Comparison of ENCODE assay signal across 21 cellular contexts in the genomic region with DNA sequence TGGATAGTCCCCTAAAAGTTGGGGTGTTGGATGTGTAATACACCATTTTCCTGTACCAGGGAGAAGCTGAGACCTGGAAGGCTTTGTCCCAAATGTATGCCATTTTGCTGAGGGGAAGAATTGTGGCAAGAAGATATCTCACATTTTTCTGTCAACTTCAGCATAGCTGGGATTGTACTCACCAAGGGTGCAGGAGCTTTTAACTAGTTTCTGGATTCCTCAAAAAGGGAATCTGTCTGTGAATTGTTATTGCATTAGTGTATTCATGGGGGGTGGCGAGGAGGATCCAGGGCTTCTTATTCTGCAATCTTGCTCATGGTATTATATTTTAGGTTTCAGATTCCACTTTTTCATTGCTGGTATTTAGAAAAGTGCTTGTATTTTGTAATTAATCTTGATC.
DNase-seq lines count a peak whose midpoint lies in the region; ATAC-seq and TF ChIP-seq lines count a peak whose summit lies in the region.
"Had no signal": no experiment of that assay in that cellular context is flagged by ENCODE, and none has a peak within 500 bp of the region (broad histone marks: within the 10 kb centered on the region; RNA-seq: fewer than 3 reads in every experiment).

No MANE protein-coding gene starts in this region.

- H3K79me1 ChIP-seq in trophoblast cell (ENCODE audit: low read length), result no peaks in the 10 kb centered on the region

- H3K4me3 ChIP-seq in AG10803 (ENCODE audit: low read length) (no peak overlapping the region), GM23338 (no peak overlapping the region), brain microvascular endothelial cell (ENCODE audit: low read depth, low read length) (no peak overlapping the region), trophoblast cell (ENCODE audit: low read depth, low read length) (no peak overlapping the region)
- H3K4me3 ChIP-seq: A549 had no signal

- H2AFZ ChIP-seq in GM23338 (0 out of 2 replicates have a peak overlapping the region, but pooled peaks have one; percentile 52), trophoblast cell (ENCODE audit: insufficient read depth, low read length, poor library complexity) (no peak overlapping the region)

- H2AK5ac ChIP-seq in trophoblast cell (ENCODE audit: low read length), result no peak overlapping the region

- H3K36me3 ChIP-seq in GM23338 (ENCODE audit: insufficient read depth) (no peaks in the 10 kb centered on the region), brain microvascular endothelial cell (replicated peaks) (no peaks in the 10 kb centered on the region), trophoblast cell (ENCODE audit: control insufficient read depth in 1 of 2, insufficient read depth in 2 of 2, low read length in 2 of 2) (no peaks in the 10 kb centered on the region)

- H3K27me3 ChIP-seq in GM23338 (ENCODE audit: insufficient read depth) (no peaks in the 10 kb centered on the region), brain microvascular endothelial cell (replicated peaks) (no peaks in the 10 kb centered on the region), trophoblast cell (ENCODE audit: insufficient read depth, low read length) (no peaks in the 10 kb centered on the region)

- no peak overlapping the region for H2BK120ac ChIP-seq in trophoblast cell (ENCODE audit: insufficient read depth, low read length, poor library complexity)

- no peak overlapping the region for H3K23ac ChIP-seq in trophoblast cell (ENCODE audit: low read length)

- H3K4ac ChIP-seq in trophoblast cell (ENCODE audit: low read depth, low read length), result no peak overlapping the region

- in situ Hi-C loops in brain microvascular endothelial cell (cut with HindIII; ENCODE audit: low pct_ligation_motif_present, low sequenced_read_pairs), result no loop called here

- H4K12ac ChIP-seq in trophoblast cell (ENCODE audit: low read depth, low read length), result no peak overlapping the region

- no peak overlapping the region for H4K8ac ChIP-seq in trophoblast cell (ENCODE audit: low read depth, low read length)

- TF ChIP-seq CTCF in AG10803 (conservative IDR thresholded peaks at IDR 0.05; ENCODE audit: low read length) (no peak), GM23338 (conservative IDR thresholded peaks at IDR 0.05; ENCODE audit: low read depth in 2 of 2) (no peak), brain microvascular endothelial cell (IDR thresholded peaks at IDR 0.05; ENCODE audit: low read depth, low read length, missing control alignments) (no peak)

- H3K27ac ChIP-seq in GM23338 (ENCODE audit: low read depth) (no peak overlapping the region), brain microvascular endothelial cell (no peak overlapping the region), trophoblast cell (ENCODE audit: low read depth, low read length) (peak overlapping the region; percentile 2)
- H3K27ac ChIP-seq: A549, KMS-11 had no signal

- H3K4me3 Mint-ChIP-seq in GM23338, result no peak overlapping the region
- H3K4me3 Mint-ChIP-seq: CD4-positive, CD25-positive, alpha-beta regulatory T cell; T-cell had no signal

- H2BK12ac ChIP-seq in trophoblast cell (ENCODE audit: low read length), result no peak overlapping the region

- H3K4me1 Mint-ChIP-seq in GM23338, result no peaks in the 10 kb centered on the region; the same call in 2 of the 3 replicates
- H3K4me1 Mint-ChIP-seq: CD4-positive, CD25-positive, alpha-beta regulatory T cell; T-cell had no signal

- H3F3A ChIP-seq in GM23338 (replicated peaks; ENCODE audit: low read depth), result no peaks in the 10 kb centered on the region

- H3K36me3 Mint-ChIP-seq in GM23338 (ENCODE audit: low read depth), result peaks cover 15% of the 10 kb centered on the region
- H3K36me3 Mint-ChIP-seq: CD4-positive, CD25-positive, alpha-beta regulatory T cell had no signal

- H3K79me2 ChIP-seq in GM23338 (replicated peaks; ENCODE audit: insufficient read depth), result no peaks in the 10 kb centered on the region
- H3K79me2 ChIP-seq in trophoblast cell (ENCODE audit: control insufficient read depth, insufficient read depth, low read length, poor library complexity), result no peaks in the 10 kb centered on the region

- H3K9me2 ChIP-seq in GM23338 (ENCODE audit: insufficient read depth), result no peaks in the 10 kb centered on the region; the same call in 1 of the 2 replicates

- no peaks in the 10 kb centered on the region for H3K9me3 ChIP-seq in trophoblast cell (ENCODE audit: insufficient read depth, low read depth, low read length)

- H2BK5ac ChIP-seq in trophoblast cell (ENCODE audit: low read depth, low read length, poor library complexity), result no peak overlapping the region

- no peaks in the 10 kb centered on the region for H4K20me1 ChIP-seq in GM23338 (replicated peaks; ENCODE audit: insufficient read depth)

- no peak overlapping the region for H3K18ac ChIP-seq in trophoblast cell (ENCODE audit: low read length)

- WGBS in trophoblast cell (ENCODE audit: extremely low coverage, insufficient coverage, insufficient read length), result no CpG with 5 or more reads among the region's 1 CpG

- no peak overlapping the region for H3K14ac ChIP-seq in trophoblast cell (ENCODE audit: low read length)

- H3K27me3 Mint-ChIP-seq in GM23338 (ENCODE audit: insufficient read depth, low read depth, poor library complexity), result no peaks in the 10 kb centered on the region
- H3K27me3 Mint-ChIP-seq: CD4-positive, CD25-positive, alpha-beta regulatory T cell; T-cell had no signal

- no peak overlapping the region for H3K4me2 ChIP-seq in GM23338
- no peak overlapping the region for H3K4me2 ChIP-seq in trophoblast cell (ENCODE audit: low read length)
- H3K4me2 ChIP-seq: A549, KMS-11 had no signal

- H3K9me3 Mint-ChIP-seq in GM23338, result peaks cover 18% of the 10 kb centered on the region

- DNase-seq in AG10803 (ENCODE audit: low read depth), result peak; percentile 70
- DNase-seq in GM23338 (ENCODE audit: low spot score), result no peak
- DNase-seq in brain microvascular endothelial cell, result peak; percentile 4
- peak; percentile 50 to 85 for DNase-seq in trophoblast cell
- no peak for DNase-seq in stimulated activated CD4-positive, alpha-beta T cell treated with anti-CD3 and anti-CD28 coated beads, Interleukin-15, amount 100 ng/mL, for 24 hours
- DNase-seq: CD4-positive, CD25-positive, alpha-beta regulatory T cell; DMS79 treated with DMSO at 0.1 percent for 48 hours; NCI-H1105; NCI-H146; NCI-H2029; NCI-H226; NCI-H510A treated with DMSO at 0.1 percent for 48 hours; NCI-H748 treated with DMSO at 0.1 percent for 48 hours; NK-92 treated with Interleukin-12 subunit alpha and Interleukin-12 subunit beta, amount 100 ng/mL, for 24 hours; T-cell had no signal

- 0 out of 2 replicates have a peak, but pooled peaks cover 3% of the 10 kb centered on the region for H3K4me1 ChIP-seq in GM23338 (ENCODE audit: insufficient read depth)
- H3K4me1 ChIP-seq in trophoblast cell (ENCODE audit: control insufficient read depth in 1 of 2, insufficient read depth in 2 of 2, low read length in 2 of 2), result peaks cover 2 to 6% of the 10 kb centered on the region in 2 experiments
- H3K4me1 ChIP-seq: A549 had no signal

- ATAC-seq in GM23338, result no peak
- ATAC-seq in HG02938 (IDR thresholded peaks at IDR 0.05; ENCODE audit: unreplicated experiment), result no peak
- ATAC-seq in GM18867 (IDR thresholded peaks at IDR 0.05; ENCODE audit: unreplicated experiment), result no peak
- ATAC-seq in HG02973 (IDR thresholded peaks at IDR 0.05; ENCODE audit: unreplicated experiment), result no peak
- ATAC-seq: A549, Panc1, T-cell had no signal

- H3K27ac Mint-ChIP-seq in GM23338, result no peak overlapping the region
- H3K27ac Mint-ChIP-seq: CD4-positive, CD25-positive, alpha-beta regulatory T cell; T-cell had no signal

- no peak overlapping the region for H4K91ac ChIP-seq in trophoblast cell (ENCODE audit: low read depth, low read length)

- no peak overlapping the region for H3K9ac ChIP-seq in trophoblast cell (ENCODE audit: low read length)
- H3K9ac ChIP-seq: KMS-11 had no signal

TF ChIP-seq in GM23338, 12 proteins besides CTCF, POLR2A, EP300 and RAD21 (continues in another document):
- no peak for TF ChIP-seq JUNB (IDR thresholded peaks at IDR 0.05; ENCODE audit: unreplicated experiment)
- TF ChIP-seq NANOG (IDR thresholded peaks at IDR 0.05; ENCODE audit: borderline replicate concordance), result no peak
- TF ChIP-seq STAT1 (IDR thresholded peaks at IDR 0.05; ENCODE audit: unreplicated experiment), result no peak
- TF ChIP-seq CREB1 (CRISPR knock-in tag; IDR thresholded peaks at IDR 0.05; ENCODE audit: low read depth), result no peak
- no peak for TF ChIP-seq ZNF331 (CRISPR knock-in tag; IDR thresholded peaks at IDR 0.05; ENCODE audit: low read depth)
- TF ChIP-seq, protein P1, sequence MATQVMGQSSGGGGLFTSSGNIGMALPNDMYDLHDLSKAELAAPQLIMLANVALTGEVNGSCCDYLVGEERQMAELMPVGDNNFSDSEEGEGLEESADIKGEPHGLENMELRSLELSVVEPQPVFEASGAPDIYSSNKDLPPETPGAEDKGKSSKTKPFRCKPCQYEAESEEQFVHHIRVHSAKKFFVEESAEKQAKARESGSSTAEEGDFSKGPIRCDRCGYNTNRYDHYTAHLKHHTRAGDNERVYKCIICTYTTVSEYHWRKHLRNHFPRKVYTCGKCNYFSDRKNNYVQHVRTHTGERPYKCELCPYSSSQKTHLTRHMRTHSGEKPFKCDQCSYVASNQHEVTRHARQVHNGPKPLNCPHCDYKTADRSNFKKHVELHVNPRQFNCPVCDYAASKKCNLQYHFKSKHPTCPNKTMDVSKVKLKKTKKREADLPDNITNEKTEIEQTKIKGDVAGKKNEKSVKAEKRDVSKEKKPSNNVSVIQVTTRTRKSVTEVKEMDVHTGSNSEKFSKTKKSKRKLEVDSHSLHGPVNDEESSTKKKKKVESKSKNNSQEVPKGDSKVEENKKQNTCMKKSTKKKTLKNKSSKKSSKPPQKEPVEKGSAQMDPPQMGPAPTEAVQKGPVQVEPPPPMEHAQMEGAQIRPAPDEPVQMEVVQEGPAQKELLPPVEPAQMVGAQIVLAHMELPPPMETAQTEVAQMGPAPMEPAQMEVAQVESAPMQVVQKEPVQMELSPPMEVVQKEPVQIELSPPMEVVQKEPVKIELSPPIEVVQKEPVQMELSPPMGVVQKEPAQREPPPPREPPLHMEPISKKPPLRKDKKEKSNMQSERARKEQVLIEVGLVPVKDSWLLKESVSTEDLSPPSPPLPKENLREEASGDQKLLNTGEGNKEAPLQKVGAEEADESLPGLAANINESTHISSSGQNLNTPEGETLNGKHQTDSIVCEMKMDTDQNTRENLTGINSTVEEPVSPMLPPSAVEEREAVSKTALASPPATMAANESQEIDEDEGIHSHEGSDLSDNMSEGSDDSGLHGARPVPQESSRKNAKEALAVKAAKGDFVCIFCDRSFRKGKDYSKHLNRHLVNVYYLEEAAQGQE (IDR thresholded peaks at IDR 0.05; ENCODE audit: unreplicated experiment), result no peak
- TF ChIP-seq, protein P2, sequence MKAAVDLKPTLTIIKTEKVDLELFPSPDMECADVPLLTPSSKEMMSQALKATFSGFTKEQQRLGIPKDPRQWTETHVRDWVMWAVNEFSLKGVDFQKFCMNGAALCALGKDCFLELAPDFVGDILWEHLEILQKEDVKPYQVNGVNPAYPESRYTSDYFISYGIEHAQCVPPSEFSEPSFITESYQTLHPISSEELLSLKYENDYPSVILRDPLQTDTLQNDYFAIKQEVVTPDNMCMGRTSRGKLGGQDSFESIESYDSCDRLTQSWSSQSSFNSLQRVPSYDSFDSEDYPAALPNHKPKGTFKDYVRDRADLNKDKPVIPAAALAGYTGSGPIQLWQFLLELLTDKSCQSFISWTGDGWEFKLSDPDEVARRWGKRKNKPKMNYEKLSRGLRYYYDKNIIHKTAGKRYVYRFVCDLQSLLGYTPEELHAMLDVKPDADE (IDR thresholded peaks at IDR 0.05), result no peak

Comparison
In these comparisons a context has a peak if more than half of its experiments do, and no peak if none do; other contexts are left out.
1. DNase-seq: peak in AG10803 (single experiment), brain microvascular endothelial cell (single experiment) and trophoblast cell (2 of 2); none in GM23338 (single experiment) and stimulated activated CD4-positive, alpha-beta T cell treated with anti-CD3 and anti-CD28 coated beads, Interleukin-15, amount 100 ng/mL, for 24 hours (single experiment).